In genomic region chr11:101748572-101748971, GRCh38 we compare ENCODE assay signal across 27 cellular contexts.
A peak's percentile ranks its signal among the peaks of the same experiment; 100 is the strongest.
DNase-seq lines count a peak whose midpoint lies in the region; ATAC-seq, FAIRE-seq and TF ChIP-seq lines count a peak whose summit lies in the region.
"Had no signal": no experiment of that assay in that cellular context is flagged by ENCODE, and none has a peak within 500 bp of the region (broad histone marks: within the 10 kb centered on the region; RNA-seq: fewer than 3 reads in every experiment).

No MANE protein-coding gene starts in this region.

- peak overlapping the region; percentile 66; the same call in 1 of the 2 replicates for H3K56ac ChIP-seq in IMR-90 (ENCODE audit: extremely low read depth, insufficient read depth, low read length)

- H3K4me3 ChIP-seq in ACC112 (ENCODE audit: low read depth, low read length) (peak overlapping the region; percentile 55), IMR-90 (ENCODE audit: insufficient read depth, low read depth, low read length) (no peak overlapping the region), astrocyte (ENCODE audit: insufficient read depth, low read depth, low read length) (no peak overlapping the region), pancreas (no peak overlapping the region)
- H3K4me3 ChIP-seq: ascending aorta, gastroesophageal sphincter, sigmoid colon had no signal

- WGBS in IMR-90 (ENCODE audit: extremely low coverage in 2 of 2, insufficient read length in 1 of 2), 2 experiments: no CpG with 5 or more reads among the region's 2 CpGs
- 56 to 59% methylated on average over 2 of the region's 2 CpGs for WGBS in pancreas, 2 donors

- H3K4me1 ChIP-seq in ACC112 (ENCODE audit: control insufficient read depth, insufficient read depth, low read length, unreplicated experiment) (peaks cover 14% of the 10 kb centered on the region), IMR-90 (ENCODE audit: control insufficient read depth, insufficient read depth, low read length) (peaks cover 6% of the 10 kb centered on the region), astrocyte (ENCODE audit: insufficient read depth, low read length) (no peaks in the 10 kb centered on the region), pancreas (peaks cover 5 to 10% (median 6%) of the 10 kb centered on the region in 3 donors)
- H3K4me1 ChIP-seq: ascending aorta, BE2C, sigmoid colon had no signal

- H2BK120ac ChIP-seq in IMR-90 (ENCODE audit: low read depth, low read length): peak overlapping the region; percentile 72

- dilution Hi-C loops in IMR-90 (cut with HindIII; ENCODE audit: low sequenced_read_pairs, unreplicated experiment): no loop called here

- peak overlapping the region; percentile 5; the same call in 1 of the 3 replicates for H2BK15ac ChIP-seq in IMR-90 (ENCODE audit: low read depth, low read length)

- H2BK20ac ChIP-seq in IMR-90 (ENCODE audit: low read depth, low read length): peak overlapping the region; percentile 41; the same call in 1 of the 2 replicates

- no peaks in the 10 kb centered on the region for H3K27me3 ChIP-seq in ACC112 (ENCODE audit: insufficient read depth, low read length)
- no peaks in the 10 kb centered on the region for H3K27me3 ChIP-seq in IMR-90 (ENCODE audit: control insufficient read depth, insufficient read depth, low read length)
- no peaks in the 10 kb centered on the region for H3K27me3 ChIP-seq in astrocyte (ENCODE audit: insufficient read depth, low read length)
- no peaks in the 10 kb centered on the region for H3K27me3 ChIP-seq in pancreas
- H3K27me3 ChIP-seq: ascending aorta, BE2C, gastroesophageal sphincter, sigmoid colon had no signal

- H3K79me2 ChIP-seq in ACC112 (ENCODE audit: control insufficient read depth, insufficient read depth, low read length, unreplicated experiment) (no peaks in the 10 kb centered on the region), astrocyte (ENCODE audit: insufficient read depth, low read length) (no peaks in the 10 kb centered on the region)

- H3K27ac Mint-ChIP-seq in astrocyte (ENCODE audit: unreplicated experiment): no peak overlapping the region
- H3K27ac Mint-ChIP-seq: activated naive CD4-positive, alpha-beta T cell treated with anti-CD3 and anti-CD28 coated beads, Interleukin-2, amount 50 U/mL, for 24 hours; naive B cell had no signal

- H2AFZ ChIP-seq in ACC112 (ENCODE audit: low read length, unreplicated experiment) (peak overlapping the region; percentile 96), IMR-90 (replicated peaks; ENCODE audit: low read length, poor library complexity) (peak overlapping the region; percentile 62), astrocyte (ENCODE audit: low read depth, low read length) (no peak overlapping the region)

- DNase-seq in IMR-90 (no peak), astrocyte (ENCODE audit: low read depth) (no peak), iPS-NIHi11 (ENCODE audit: low spot score) (peak; percentile 12), pancreas (no peak), CD1c-positive myeloid dendritic cell (ENCODE audit: extremely low spot score) (no peak)
- no peak for DNase-seq in activated CD8-positive, alpha-beta memory T cell treated with anti-CD3 and anti-CD28 coated beads, Interleukin-2, amount 50 U/mL, for 4 hours
- DNase-seq in effector CD8-positive, alpha-beta T cell (lab: John Stamatoyannopoulos, UW): no peak
- DNase-seq: activated CD4-positive, alpha-beta T cell treated with anti-CD3 and anti-CD28 coated beads for 48 hours; BE2C; COR-L47; DMS79 treated with DMSO at 0.1 percent for 48 hours; left colon; naive B cell; NCI-H1092 treated with DMSO at 0.1 percent for 48 hours; NCI-H2029; NCI-H2227 treated with DMSO at 0.1 percent for 48 hours; NCI-H82; SIG-M5; sigmoid colon; substantia nigra had no signal

- peak overlapping the region; percentile 12; the same call in 1 of the 2 replicates for H3K4ac ChIP-seq in IMR-90 (ENCODE audit: low read depth, low read length)

- H3K4me3 Mint-ChIP-seq in astrocyte (ENCODE audit: unreplicated experiment): no peak overlapping the region
- H3K4me3 Mint-ChIP-seq: activated naive CD4-positive, alpha-beta T cell treated with anti-CD3 and anti-CD28 coated beads, Interleukin-2, amount 50 U/mL, for 24 hours; central memory CD8-positive, alpha-beta T cell; naive B cell had no signal

- H3K23ac ChIP-seq in IMR-90 (ENCODE audit: low read depth, low read length): peak overlapping the region; percentile 19

- ATAC-seq in IMR-90 (ENCODE audit: low read depth): peak; percentile 42
- no peak for ATAC-seq in pancreas
- ATAC-seq: gastroesophageal sphincter, left colon had no signal

- H3K14ac ChIP-seq in IMR-90 (replicated peaks; ENCODE audit: low read depth, low read length): peak overlapping the region; percentile 50

- H2AK9ac ChIP-seq in IMR-90 (replicated peaks; ENCODE audit: low read depth, low read length, poor library complexity): no peak overlapping the region

- H4K5ac ChIP-seq in IMR-90 (ENCODE audit: low read depth, low read length): peak overlapping the region; percentile 90

- H3K27ac ChIP-seq in ACC112 (ENCODE audit: low read depth, low read length): no peak overlapping the region
- peak overlapping the region; percentile 80; the same call in 1 of the 2 replicates for H3K27ac ChIP-seq in IMR-90 (ENCODE audit: insufficient read depth, low read length)
- H3K27ac ChIP-seq in astrocyte (ENCODE audit: low read depth, low read length): no peak overlapping the region
- H3K27ac ChIP-seq in pancreas: no peak overlapping the region
- H3K27ac ChIP-seq: ascending aorta, gastroesophageal sphincter, sigmoid colon had no signal

- H3K9ac ChIP-seq in IMR-90 (ENCODE audit: low read depth, low read length) (peak overlapping the region; percentile 69), astrocyte (ENCODE audit: low read length) (no peak overlapping the region)

- in situ Hi-C loops in IMR-90 (cut with MboI; ENCODE audit: low sequenced_read_pairs): no loop called here

- no peaks in the 10 kb centered on the region for H3K4me1 Mint-ChIP-seq in astrocyte (ENCODE audit: low read depth, unreplicated experiment)
- H3K4me1 Mint-ChIP-seq: activated naive CD4-positive, alpha-beta T cell treated with anti-CD3 and anti-CD28 coated beads, Interleukin-2, amount 50 U/mL, for 24 hours; central memory CD8-positive, alpha-beta T cell; naive B cell had no signal

- no peak for TF ChIP-seq POLR2A in IMR-90 (IDR thresholded peaks at IDR 0.05; ENCODE audit: low read depth, low read length)

- CTCF ChIA-PET in IMR-90 (lab: Yijun Ruan, JAX): interaction anchor here (0.7 to 1.6 kb wide), 3 partner anchors 21 to 364 kb away, joined by 3 to 5 read pairs (median 4); no protein-coding TSS in a partner anchor

- H3K9me3 Mint-ChIP-seq in astrocyte (ENCODE audit: unreplicated experiment): no peaks in the 10 kb centered on the region
- H3K9me3 Mint-ChIP-seq: activated naive CD4-positive, alpha-beta T cell treated with anti-CD3 and anti-CD28 coated beads, Interleukin-2, amount 50 U/mL, for 24 hours had no signal

- POLR2A ChIA-PET in IMR-90 (lab: Charles Lee; ENCODE audit: unreplicated experiment): no interaction called here

- H3K9me1 ChIP-seq in IMR-90 (ENCODE audit: insufficient read depth, low read length): no peaks in the 10 kb centered on the region

- no peaks in the 10 kb centered on the region for H3K36me3 Mint-ChIP-seq in astrocyte (ENCODE audit: low read depth, unreplicated experiment)
- H3K36me3 Mint-ChIP-seq: activated naive CD4-positive, alpha-beta T cell treated with anti-CD3 and anti-CD28 coated beads, Interleukin-2, amount 50 U/mL, for 24 hours; naive B cell had no signal

- H4K20me1 ChIP-seq in IMR-90 (ENCODE audit: insufficient read depth, low read length) (no peaks in the 10 kb centered on the region), astrocyte (ENCODE audit: insufficient read depth, low read length) (no peaks in the 10 kb centered on the region)

- peak overlapping the region; percentile 79 to 95 for H4K8ac ChIP-seq in IMR-90 (ENCODE audit: low read depth in 2 of 2, low read length in 2 of 2)

- H3K9me3 ChIP-seq in IMR-90 (ENCODE audit: control insufficient read depth, insufficient read depth, low read length): no peaks in the 10 kb centered on the region
- H3K9me3 ChIP-seq in astrocyte (ENCODE audit: insufficient read depth, low read depth, low read length): no peaks in the 10 kb centered on the region
- H3K9me3 ChIP-seq in pancreas: no peaks in the 10 kb centered on the region
- H3K9me3 ChIP-seq: ascending aorta, BE2C, gastroesophageal sphincter, sigmoid colon had no signal

- H3K27me3 Mint-ChIP-seq in astrocyte (ENCODE audit: low read depth, unreplicated experiment): peaks cover 2% of the 10 kb centered on the region
- H3K27me3 Mint-ChIP-seq: activated naive CD4-positive, alpha-beta T cell treated with anti-CD3 and anti-CD28 coated beads, Interleukin-2, amount 50 U/mL, for 24 hours; central memory CD8-positive, alpha-beta T cell; naive B cell had no signal

- intact Hi-C loops in IMR-90 (cut with micrococcal nuclease): loop anchor here (5.0 kb wide), 2 partner anchors 99 to 166 kb away; partner anchors contain the start of gene TRPC6
- intact Hi-C loops in pancreas (cut with DNase I): no loop called here

- no peak for TF ChIP-seq RAD21 in IMR-90 (IDR thresholded peaks at IDR 0.05; ENCODE audit: low read length)

- H3K4me2 ChIP-seq in IMR-90 (ENCODE audit: low read depth, low read length): peak overlapping the region; percentile 100
- H3K4me2 ChIP-seq in astrocyte (ENCODE audit: low read length): peak overlapping the region; percentile 25

- H2BK5ac ChIP-seq in IMR-90 (ENCODE audit: low read depth, low read length, poor library complexity, severe bottlenecking): peak overlapping the region; percentile 75

- TF ChIP-seq CTCF in IMR-90 (conservative IDR thresholded peaks at IDR 0.05; ENCODE audit: low read depth, low read length) (no peak), astrocyte (IDR thresholded peaks at IDR 0.05; ENCODE audit: insufficient read depth, low read depth, low read length) (no peak), pancreas (IDR thresholded peaks at IDR 0.05) (no peak)

- BruUV-seq in IMR-90 (replicated peaks; lab: Mats Ljungman, UMichigan): no TSS peak

- H4K91ac ChIP-seq in IMR-90 (ENCODE audit: insufficient read depth, low read depth, low read length): peak overlapping the region; percentile 59

- H2AK5ac ChIP-seq in IMR-90 (ENCODE audit: low read depth, low read length): no peak overlapping the region

- H3K79me1 ChIP-seq in IMR-90 (ENCODE audit: low read depth in 1 of 2, low read length in 2 of 2): no peaks in the 10 kb centered on the region

- H3K36me3 ChIP-seq in ACC112 (ENCODE audit: insufficient read depth, low read length) (no peaks in the 10 kb centered on the region), IMR-90 (ENCODE audit: control insufficient read depth, insufficient read depth, low read length) (no peaks in the 10 kb centered on the region), astrocyte (ENCODE audit: insufficient read depth, low read length) (no peaks in the 10 kb centered on the region), pancreas (no peaks in the 10 kb centered on the region)
- H3K36me3 ChIP-seq: ascending aorta, BE2C, gastroesophageal sphincter, sigmoid colon had no signal

- FAIRE-seq in astrocyte (lab: Jason Lieb, UNC) (no peak), pancreas (lab: Jason Lieb, UNC) (no peak)
- FAIRE-seq: A204.1, H54 had no signal

- H3K18ac ChIP-seq in IMR-90 (ENCODE audit: low read depth, low read length): peak overlapping the region; percentile 99

TF ChIP-seq in IMR-90, 13 proteins besides CTCF, POLR2A, EP300 and RAD21 (continues in another document):
- TF ChIP-seq NFE2L2 (IDR thresholded peaks at IDR 0.05; ENCODE audit: low read depth, low read length) (no peak), MAFK (IDR thresholded peaks at IDR 0.05; ENCODE audit: low read depth, low read length) (no peak), RCOR1 (IDR thresholded peaks at IDR 0.05; ENCODE audit: insufficient replicate concordance, low read length) (no peak)
